ENCODE assay signal across 19 cellular contexts in the genomic region with DNA sequence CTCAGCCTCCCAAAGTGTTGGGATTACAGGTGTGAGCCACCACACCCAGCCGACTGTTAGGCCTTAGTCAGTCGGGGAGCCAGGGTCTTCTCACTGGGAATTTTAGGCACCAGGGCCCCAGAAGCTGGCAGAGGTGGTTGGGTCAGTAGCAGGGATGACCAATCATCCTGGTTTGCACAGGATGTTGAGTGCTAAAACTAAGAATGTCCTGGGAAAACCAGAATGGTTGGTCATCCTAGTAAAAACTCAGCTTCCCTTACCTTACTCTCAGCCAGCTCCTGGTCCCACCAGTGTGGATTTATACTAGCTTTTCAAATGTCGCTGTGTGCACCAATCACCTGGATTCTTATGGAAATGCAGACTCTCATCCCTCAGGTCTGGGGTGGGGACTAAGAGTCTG. TPM values are rescaled to one million over a fixed set of nuclear protein-coding genes. Genes with fewer than 3 reads are reported as not detected.
DNase-seq lines count a peak whose midpoint lies in the region; ATAC-seq, FAIRE-seq and TF ChIP-seq lines count a peak whose summit lies in the region.
"Had no signal": no experiment of that assay in that cellular context is flagged by ENCODE, and none has a peak within 500 bp of the region (broad histone marks: within the 10 kb centered on the region; RNA-seq: fewer than 3 reads in every experiment).

No MANE protein-coding gene starts in this region.

- CTCF ChIA-PET in H1 (lab: Charles Lee; ENCODE audit: partially characterized antibody): interaction anchor here (0.6 to 14.3 kb wide), 14 partner anchors 10 to 1159 kb away, joined by 3 to 245 read pairs (median 4); no protein-coding TSS in a partner anchor

- ATAC-seq in activated T-cell treated with anti-CD3 and anti-CD28 coated beads, Interleukin-2, amount 50 U/mL, for 72 hours (replicated peaks in 1 of 2): no peak

- H2AFZ ChIP-seq in GM23248 (no peak overlapping the region), H1 (ENCODE audit: low read length) (no peak overlapping the region)

- POLR2A ChIA-PET in H1 (lab: Charles Lee; ENCODE audit: partially characterized antibody): interaction anchor here (1.2 to 3.4 kb wide), 6 partner anchors 10 to 332 kb away, joined by 3 to 30 read pairs (median 6); a partner anchor contains a TSS

- H3K27me3 ChIP-seq in GM23248 (replicated peaks; ENCODE audit: insufficient read depth) (no peaks in the 10 kb centered on the region), H1 (replicated peaks in 1 of 4; ENCODE audit: control insufficient read depth in 3 of 4, extremely low read depth in 1 of 4, insufficient read depth in 3 of 4, low read length in 3 of 4) (no peaks in the 10 kb centered on the region; a peak in 1 of 7 replicates), stomach (peaks cover 0 to 30% (median 0%) of the 10 kb centered on the region in 3 donors)

- no peak overlapping the region for H3K27ac Mint-ChIP-seq in activated T-cell treated with anti-CD3 and anti-CD28 coated beads, Interleukin-2, amount 50 U/mL, for 72 hours
- H3K27ac Mint-ChIP-seq: CD4-positive, CD25-positive, alpha-beta regulatory T cell had no signal

- TF ChIP-seq POLR2A in H1 (IDR thresholded peaks at IDR 0.05; ENCODE audit: control extremely low read depth in 1 of 2, low read depth in 2 of 2, low read length in 2 of 2) (no peak), stomach (IDR thresholded peaks at IDR 0.05) (no peak)

- TF ChIP-seq EP300 in H1 (IDR thresholded peaks at IDR 0.05; ENCODE audit: borderline replicate concordance in 1 of 2, low read depth in 2 of 2, low read length in 2 of 2): no peak
- no peak for TF ChIP-seq EP300 in stomach (IDR thresholded peaks at IDR 0.05)

- FAIRE-seq in H1 (lab: Jason Lieb, UNC) (no peak), frontal cortex (lab: Jason Lieb, UNC) (no peak)
- FAIRE-seq: GM12891, HTR-8/SVneo had no signal

- no peak overlapping the region for H2BK15ac ChIP-seq in H1 (ENCODE audit: low read length)

- no peak overlapping the region for H3K23ac ChIP-seq in H1 (ENCODE audit: insufficient read length)

- no peak overlapping the region for H2BK5ac ChIP-seq in H1 (ENCODE audit: low read depth, low read length)

- H4K20me1 ChIP-seq in GM23248 (ENCODE audit: insufficient read depth): no peaks in the 10 kb centered on the region
- no peaks in the 10 kb centered on the region for H4K20me1 ChIP-seq in H1 (replicated peaks in 1 of 2; ENCODE audit: control insufficient read depth in 1 of 2, insufficient read depth in 2 of 2, low read length in 2 of 2)

- H2AK5ac ChIP-seq in H1 (ENCODE audit: low read depth, low read length): no peak overlapping the region

- no peak overlapping the region for H3K56ac ChIP-seq in H1 (replicated peaks; ENCODE audit: insufficient read length, low read depth, low read length)

- in situ Hi-C loops in GM23248 (cut with MboI): loop anchor here (25.0 kb wide), 2 partner anchors 796 to 1096 kb away; no protein-coding TSS in a partner anchor

- H3K27me3 Mint-ChIP-seq in activated T-cell treated with anti-CD3 and anti-CD28 coated beads, Interleukin-2, amount 50 U/mL, for 72 hours (ENCODE audit: low read depth): peaks cover 24% of the 10 kb centered on the region

- H3K4ac ChIP-seq in H1 (replicated peaks; ENCODE audit: insufficient read length, low read depth, low read length): no peak overlapping the region

- no peaks in the 10 kb centered on the region for H3K36me3 Mint-ChIP-seq in activated T-cell treated with anti-CD3 and anti-CD28 coated beads, Interleukin-2, amount 50 U/mL, for 72 hours (ENCODE audit: insufficient read depth in 2 of 2)
- H3K36me3 Mint-ChIP-seq: CD4-positive, CD25-positive, alpha-beta regulatory T cell had no signal

- no peak overlapping the region for H3K4me3 Mint-ChIP-seq in activated T-cell treated with anti-CD3 and anti-CD28 coated beads, Interleukin-2, amount 50 U/mL, for 72 hours
- H3K4me3 Mint-ChIP-seq: CD4-positive, CD25-positive, alpha-beta regulatory T cell had no signal

- H2BK12ac ChIP-seq in H1 (ENCODE audit: low read depth, low read length): peak overlapping the region; percentile 42; the same call in 1 of the 2 replicates

- no peaks in the 10 kb centered on the region for H3K79me2 ChIP-seq in GM23248 (ENCODE audit: insufficient read depth)
- no peaks in the 10 kb centered on the region for H3K79me2 ChIP-seq in H1 (ENCODE audit: control insufficient read depth in 1 of 2, insufficient read depth in 2 of 2, low read length in 2 of 2)

- no peaks in the 10 kb centered on the region for H3K79me1 ChIP-seq in H1 (ENCODE audit: low read depth, low read length)

- no peak overlapping the region for H4K5ac ChIP-seq in H1 (ENCODE audit: insufficient read length, low read depth, low read length)

- no peak overlapping the region for H3K4me2 ChIP-seq in GM23248 (ENCODE audit: unreplicated experiment)
- no peak overlapping the region for H3K4me2 ChIP-seq in H1 (ENCODE audit: insufficient read depth in 1 of 2, low read depth in 2 of 2, low read length in 2 of 2)
- H3K4me2 ChIP-seq: SK-N-SH had no signal

- H3K23me2 ChIP-seq in H1 (ENCODE audit: low read depth, low read length): no peaks in the 10 kb centered on the region

- H3K4me1 Mint-ChIP-seq in activated T-cell treated with anti-CD3 and anti-CD28 coated beads, Interleukin-2, amount 50 U/mL, for 72 hours (ENCODE audit: low read depth): peaks cover 7% of the 10 kb centered on the region

- no peak overlapping the region for H4K91ac ChIP-seq in H1 (replicated peaks; ENCODE audit: insufficient read length, low read length)

- H3K4me1 ChIP-seq in GM23248 (ENCODE audit: insufficient read depth) (no peaks in the 10 kb centered on the region), H1 (replicated peaks in 1 of 4; ENCODE audit: control insufficient read depth in 3 of 4, insufficient read depth in 4 of 4, low read length in 3 of 4) (peaks cover 3 to 19% (median 8%) of the 10 kb centered on the region in 4 experiments; a peak in 6 of 7 replicates), stomach (peaks cover 0 to 6% (median 0%) of the 10 kb centered on the region in 4 donors)

- no peak for TF ChIP-seq RAD21 in H1 (IDR thresholded peaks at IDR 0.05 in 1 of 2, conservative IDR thresholded peaks at IDR 0.05 in 1 of 2; ENCODE audit: low read depth in 2 of 2, low read length in 2 of 2)

- H3K36me3 ChIP-seq in GM23248 (ENCODE audit: low read depth): no peaks in the 10 kb centered on the region
- no peaks in the 10 kb centered on the region for H3K36me3 ChIP-seq in H1 (ENCODE audit: control insufficient read depth in 2 of 4, insufficient read depth in 4 of 4, low read length in 3 of 4)
- no peaks in the 10 kb centered on the region for H3K36me3 ChIP-seq in stomach

- no peak overlapping the region for H4K8ac ChIP-seq in H1 (ENCODE audit: extremely low read depth, insufficient read depth, low read length)

- TF ChIP-seq CTCF in H1 (IDR thresholded peaks at IDR 0.05; ENCODE audit: control extremely low read depth in 1 of 3, insufficient read depth in 1 of 3, low read depth in 1 of 3, low read length in 3 of 3) (no peak), stomach (IDR thresholded peaks at IDR 0.05) (no peak)

- H2BK20ac ChIP-seq in H1 (ENCODE audit: low read length): peak overlapping the region; percentile 0; the same call in 1 of the 2 replicates

- H3K9me3 Mint-ChIP-seq in activated T-cell treated with anti-CD3 and anti-CD28 coated beads, Interleukin-2, amount 50 U/mL, for 72 hours: no peaks in the 10 kb centered on the region

- H3K4me3 ChIP-seq in GM23248 (no peak overlapping the region), H1 (ENCODE audit: extremely low read depth in 1 of 4, insufficient read depth in 2 of 4, low read depth in 3 of 4, low read length in 4 of 4) (no peak overlapping the region), stomach (no peak overlapping the region)

- H3K18ac ChIP-seq in H1 (ENCODE audit: extremely low read depth, low read length): 0 out of 2 replicates have a peak overlapping the region, but pooled peaks have one; percentile 49

- no peak overlapping the region for H3K14ac ChIP-seq in H1 (ENCODE audit: insufficient read length)

- peak; percentile 33 for DNase-seq in GM23248
- peak; percentile 33 for DNase-seq in M059J (ENCODE audit: low read depth)
- no peak for DNase-seq in H1 (ENCODE audit: low read depth in 1 of 2, low spot score in 2 of 2)
- DNase-seq in kidney tubule cell (ENCODE audit: low spot score): peak; percentile 32
- no peak for DNase-seq in frontal cortex (ENCODE audit: low spot score in 2 of 2)
- DNase-seq in stomach: no peak
- no peak for DNase-seq in activated T-cell treated with anti-CD3 and anti-CD28 coated beads, Interleukin-2, amount 50 U/mL, for 72 hours
- no peak for DNase-seq in NCI-H1694 treated with DMSO at 0.1 percent for 48 hours (lab: John Stamatoyannopoulos, UW)
- DNase-seq: CD4-positive, CD25-positive, alpha-beta regulatory T cell; GOT3; Karpas-422; NCI-H1417; NCI-H187; NCI-H446; NCI-H526; SIG-M5; SK-N-SH had no signal

- no peak overlapping the region for H3K27ac ChIP-seq in GM23248
- no peak overlapping the region for H3K27ac ChIP-seq in H1 (ENCODE audit: low read depth, low read length)
- H3K27ac ChIP-seq in stomach: no peak overlapping the region

- H3K9me3 ChIP-seq in GM23248 (ENCODE audit: low read depth): no peaks in the 10 kb centered on the region
- H3K9me3 ChIP-seq in H1 (ENCODE audit: insufficient read depth in 2 of 2, low read depth in 1 of 2, low read length in 1 of 2): no peaks in the 10 kb centered on the region
- H3K9me3 ChIP-seq in stomach: no peaks in the 10 kb centered on the region
- H3K9me3 ChIP-seq: SK-N-SH had no signal

- intact Hi-C loops in stomach (cut with DNase I; ENCODE audit: low total_unique reads): no loop called here

- H3K9ac ChIP-seq in GM23248 (no peak overlapping the region), H1 (replicated peaks in 1 of 4; ENCODE audit: extremely low read depth in 1 of 4, low read depth in 3 of 4, low read length in 3 of 4) (no peak overlapping the region)
- H3K9ac ChIP-seq: SK-N-SH had no signal

- WGBS in GM23248 (ENCODE audit: low coverage in 1 of 2, low lambda C conversion rate in 2 of 2, missing lambda C conversion rate in 2 of 2), 2 experiments: 89 to 98% methylated on average over 3 of the region's 3 CpGs
- 39% methylated on average over 3 of the region's 3 CpGs; no CpG with 5 or more reads in 1 of the 2 experiments for WGBS in H1 (ENCODE audit: extremely low coverage in 1 of 2, insufficient coverage in 1 of 2, insufficient read length in 1 of 2, insufficient replicate concordance in 2 of 2, low coverage in 1 of 2, low lambda C conversion rate in 2 of 2, missing lambda C conversion rate in 1 of 2), 2 experiments
- WGBS in stomach, 5 donors: 82 to 94% (median 84%) methylated on average over 3 of the region's 3 CpGs

- H2BK120ac ChIP-seq in H1 (replicated peaks; ENCODE audit: low read depth, low read length): no peak overlapping the region

- H3K9me2 ChIP-seq in GM23248 (ENCODE audit: insufficient read depth): no peaks in the 10 kb centered on the region
- H3K9me2 ChIP-seq: SK-N-SH had no signal

- no peaks in the 10 kb centered on the region for H3F3A ChIP-seq in GM23248 (ENCODE audit: insufficient read depth)

RNA-seq across cellular contexts. Expression of a gene that starts 31.8 kb away (rescaled TPM):
- 19.1 and 29.0 TPM in 2 replicates for total RNA-seq in GM23248 (2014; rRNA removed; shearing (Covaris generic))
- 10.4 and 11.1 TPM in 2 replicates for polyA plus RNA-seq in GM23248 (2016; fragmentation: Nextera tagmentation; extraction: Ambion mirVana)
- 2.4 and 4.5 TPM in 2 replicates for total RNA-seq in M059J (2014; rRNA removed; shearing (Covaris generic))
- 16.0 and 17.2 TPM in 2 replicates for total RNA-seq in H1 (2021; fragmentation: NEBNext Ultra II Directional; extraction: Animal tissue kit (Norgen Biotek cat#: 25700))
- polyA plus RNA-seq in H1 (2011; rRNA removed): 18.0 and 35.0 TPM in 2 replicates
- polyA plus RNA-seq in H1 (2011; cell fraction: cytosol; rRNA removed): 25.3 TPM
- polyA plus RNA-seq in H1 (2011; cell fraction: nucleus; rRNA removed): 26.1 TPM
- 11.0 to 16.0 TPM (median 14.1 TPM) in 4 replicates for polyA plus RNA-seq in H1 (2012, experiment 1 of 2)
- polyA plus RNA-seq in H1 (2012, experiment 2 of 2): 14.4 TPM
- polyA plus RNA-seq in H1 (2013, experiment 1 of 2): 10.5 TPM
- 11.7 TPM for polyA plus RNA-seq in H1 (2013, experiment 2 of 2)
- 8.6 and 12.7 TPM in 2 replicates for polyA minus RNA-seq in H1 (2011; rRNA and poly(A)+ RNA removed)
- polyA minus RNA-seq in H1 (2011; cell fraction: cytosol; rRNA and poly(A)+ RNA removed): 14.5 TPM
- polyA minus RNA-seq in H1 (2011; cell fraction: nucleus; rRNA and poly(A)+ RNA removed): 10.1 TPM
- 22.4 TPM for total RNA-seq in frontal cortex
- 10 to 100 TPM in 1 of 5 donors, 1 to 10 TPM in 1, not detected in 3; 2.2 to 11.9 TPM for total RNA-seq in stomach
- polyA plus RNA-seq in stomach: 1 to 10 TPM in 1 of 3 donors, under 1 TPM in 1, not detected in 1; 0.19 to 3.3 TPM
- total RNA-seq in activated T-cell treated with anti-CD3 and anti-CD28 coated beads, Interleukin-2, amount 50 U/mL, for 72 hours: 1 to 10 TPM; 1.6 to 4.0 TPM
- total RNA-seq: CD4-positive, CD25-positive, alpha-beta regulatory T cell had no signal

RNA-seq across cellular contexts. Expression of a gene that starts 32.5 kb away (rescaled TPM):
- total RNA-seq in GM23248 (2014; rRNA removed; shearing (Covaris generic)): 7.2 and 11.5 TPM in 2 replicates
- polyA plus RNA-seq in GM23248 (2016; fragmentation: Nextera tagmentation; extraction: Ambion mirVana) (5.3 and 5.6 TPM in 2 replicates), H1 (2011; rRNA removed) (6.2 and 8.1 TPM in 2 replicates), stomach (1 to 10 TPM; 2.1 to 2.4 (median 2.2) TPM)
- total RNA-seq in M059J (2014; rRNA removed; shearing (Covaris generic)): 4.2 and 8.1 TPM in 2 replicates
- total RNA-seq in H1 (2021; fragmentation: NEBNext Ultra II Directional; extraction: Animal tissue kit (Norgen Biotek cat#: 25700)): 6.1 and 6.3 TPM in 2 replicates
- polyA plus RNA-seq in H1 (2011; cell fraction: cytosol; rRNA removed): 6.4 TPM
- polyA plus RNA-seq in H1 (2011; cell fraction: nucleus; rRNA removed): 4.9 TPM
- polyA plus RNA-seq in H1 (2012, experiment 1 of 2): 2.8 to 4.9 TPM (median 4.3 TPM) in 4 replicates
- polyA plus RNA-seq in H1 (2012, experiment 2 of 2): 4.4 TPM
- 3.5 TPM for polyA plus RNA-seq in H1 (2013, experiment 1 of 2)
- 3.3 TPM for polyA plus RNA-seq in H1 (2013, experiment 2 of 2)
- polyA minus RNA-seq in H1 (2011; rRNA and poly(A)+ RNA removed): 7.7 and 8.5 TPM in 2 replicates
- polyA minus RNA-seq in H1 (2011; cell fraction: cytosol; rRNA and poly(A)+ RNA removed): 4.9 TPM
- polyA minus RNA-seq in H1 (2011; cell fraction: nucleus; rRNA and poly(A)+ RNA removed): 7.2 TPM
- total RNA-seq in frontal cortex (9.4 TPM), stomach (1 to 10 TPM in 3 of 5 donors, under 1 TPM in 1, not detected in 1; 0.89 to 7.0 (median 2.7) TPM)
- total RNA-seq in activated T-cell treated with anti-CD3 and anti-CD28 coated beads, Interleukin-2, amount 50 U/mL, for 72 hours: 1 to 10 TPM; 4.1 to 4.2 TPM

RNA-seq across cellular contexts. Expression of a gene that starts 32.7 kb away (rescaled TPM):
- total RNA-seq in GM23248 (2014; rRNA removed; shearing (Covaris generic)): 59.1 and 93.1 TPM in 2 replicates
- polyA plus RNA-seq in GM23248 (2016; fragmentation: Nextera tagmentation; extraction: Ambion mirVana) (122 and 127 TPM in 2 replicates), H1 (2011; rRNA removed) (21.6 and 42.3 TPM in 2 replicates), stomach (10 to 100 TPM; 47.9 to 53.2 (median 52.7) TPM)
- total RNA-seq in M059J (2014; rRNA removed; shearing (Covaris generic)): 198 and 215 TPM in 2 replicates
- total RNA-seq in H1 (2021; fragmentation: NEBNext Ultra II Directional; extraction: Animal tissue kit (Norgen Biotek cat#: 25700)): 57.0 and 61.1 TPM in 2 replicates
- 60.2 TPM for polyA plus RNA-seq in H1 (2011; cell fraction: cytosol; rRNA removed)
- 12.3 TPM for polyA plus RNA-seq in H1 (2011; cell fraction: nucleus; rRNA removed)
- polyA plus RNA-seq in H1 (2012, experiment 1 of 2): 44.2 to 56.2 TPM (median 49.1 TPM) in 4 replicates
- 19.1 TPM for polyA plus RNA-seq in H1 (2012, experiment 2 of 2)
- 52.4 TPM for polyA plus RNA-seq in H1 (2013, experiment 1 of 2)
- 53.5 TPM for polyA plus RNA-seq in H1 (2013, experiment 2 of 2)
- 12.4 and 19.3 TPM in 2 replicates for polyA minus RNA-seq in H1 (2011; rRNA and poly(A)+ RNA removed)
- polyA minus RNA-seq in H1 (2011; cell fraction: cytosol; rRNA and poly(A)+ RNA removed): 19.7 TPM
- 14.7 TPM for polyA minus RNA-seq in H1 (2011; cell fraction: nucleus; rRNA and poly(A)+ RNA removed)
- total RNA-seq in frontal cortex (41.2 TPM), stomach (10 to 100 TPM; 10.7 to 74.1 (median 33.2) TPM)
- total RNA-seq in activated T-cell treated with anti-CD3 and anti-CD28 coated beads, Interleukin-2, amount 50 U/mL, for 72 hours: 10 to 100 TPM; 56.6 to 64.3 TPM

RNA-seq across cellular contexts. Expression of a gene that starts 59.8 kb away (rescaled TPM):
- total RNA-seq in GM23248 (2014; rRNA removed; shearing (Covaris generic)): 14.9 and 15.0 TPM in 2 replicates
- polyA plus RNA-seq in GM23248 (2016; fragmentation: Nextera tagmentation; extraction: Ambion mirVana): 32.6 and 34.2 TPM in 2 replicates
- total RNA-seq in M059J (2014; rRNA removed; shearing (Covaris generic)): 21.1 and 47.8 TPM in 2 replicates
- 123 and 129 TPM in 2 replicates for total RNA-seq in H1 (2021; fragmentation: NEBNext Ultra II Directional; extraction: Animal tissue kit (Norgen Biotek cat#: 25700))
- polyA plus RNA-seq in H1 (2011; rRNA removed): 21.1 and 31.6 TPM in 2 replicates
- 34.0 TPM for polyA plus RNA-seq in H1 (2011; cell fraction: cytosol; rRNA removed)
- 35.9 TPM for polyA plus RNA-seq in H1 (2011; cell fraction: nucleus; rRNA removed)
- polyA plus RNA-seq in H1 (2012, experiment 1 of 2): 72.1 to 113 TPM (median 81.0 TPM) in 4 replicates
- 10.8 TPM for polyA plus RNA-seq in H1 (2012, experiment 2 of 2)
- 72.0 TPM for polyA plus RNA-seq in H1 (2013, experiment 1 of 2)
- polyA plus RNA-seq in H1 (2013, experiment 2 of 2): 69.3 TPM
- 69.9 and 98.9 TPM in 2 replicates for polyA minus RNA-seq in H1 (2011; rRNA and poly(A)+ RNA removed)
- polyA minus RNA-seq in H1 (2011; cell fraction: cytosol; rRNA and poly(A)+ RNA removed): 58.9 TPM
- 74.3 TPM for polyA minus RNA-seq in H1 (2011; cell fraction: nucleus; rRNA and poly(A)+ RNA removed)
- total RNA-seq in frontal cortex: 68.1 TPM
- 10 to 100 TPM; 39.7 to 67.4 (median 57.1) TPM for total RNA-seq in stomach
- 10 to 100 TPM; 19.9 to 41.3 (median 20.4) TPM for polyA plus RNA-seq in stomach
- total RNA-seq in activated T-cell treated with anti-CD3 and anti-CD28 coated beads, Interleukin-2, amount 50 U/mL, for 72 hours: 10 to 100 TPM; 62.3 to 72.2 TPM

Comparison
In these comparisons a context has a peak if more than half of its experiments do, and no peak if none do; other contexts are left out.
1. DNase-seq: peak in GM23248 (single experiment), M059J (single experiment) and kidney tubule cell (single experiment); none in H1 (0 of 2), frontal cortex (0 of 2), stomach (single experiment), activated T-cell treated with anti-CD3 and anti-CD28 coated beads, Interleukin-2, amount 50 U/mL, for 72 hours (0 of 2) and NCI-H1694 treated with DMSO at 0.1 percent for 48 hours (single experiment).